8 cellular contexts compared by ENCODE assay signal in the genomic region with DNA sequence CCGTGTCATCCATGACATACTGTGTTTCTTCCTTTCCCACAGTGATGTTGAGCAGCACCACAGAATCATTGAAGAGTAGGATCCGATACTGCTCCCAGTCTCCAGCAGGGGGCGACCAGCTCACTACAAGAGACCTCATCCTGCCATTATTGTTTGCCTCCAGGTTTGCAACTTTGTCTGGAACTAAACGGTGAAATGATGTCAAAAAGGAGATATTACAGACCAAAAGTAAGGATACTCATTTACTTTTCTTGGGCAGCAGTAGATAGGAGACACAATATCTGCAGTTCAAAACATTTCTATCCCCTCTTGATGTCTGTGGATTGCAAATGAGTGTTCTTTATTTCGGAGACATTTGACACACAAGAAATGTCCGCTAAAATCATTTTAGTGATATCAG. TPM values are rescaled to one million over a fixed set of nuclear protein-coding genes. Genes with fewer than 3 reads are reported as not detected.
A peak's percentile ranks its signal among the peaks of the same experiment; 100 is the strongest.
DNase-seq lines count a peak whose midpoint lies in the region; ATAC-seq and TF ChIP-seq lines count a peak whose summit lies in the region.

No MANE protein-coding gene starts in this region.

- H3K36me3 ChIP-seq in WERI-Rb-1: no peaks in the 10 kb centered on the region

- peaks cover 31% of the 10 kb centered on the region for H3K27me3 Mint-ChIP-seq in central memory CD8-positive, alpha-beta T cell

- H3K27ac ChIP-seq in WERI-Rb-1: no peak overlapping the region

- H3K9me3 Mint-ChIP-seq in central memory CD8-positive, alpha-beta T cell: no peaks in the 10 kb centered on the region

- H3K4me3 ChIP-seq in WERI-Rb-1 (ENCODE audit: low read depth, low read length): no peak overlapping the region

- H3K4me3 Mint-ChIP-seq in central memory CD8-positive, alpha-beta T cell: no peak overlapping the region

- DNase-seq in activated CD4-positive, CD25-positive, alpha-beta regulatory T cell (lab: John Stamatoyannopoulos, UW): peak in 3 of 4 experiments; percentile 4 to 20 (median 11)
- DNase-seq in NCI-H187 (lab: John Stamatoyannopoulos, UW): peak; percentile 37 to 69
- peak; percentile 71 for DNase-seq in WERI-Rb-1
- DNase-seq in central memory CD8-positive, alpha-beta T cell (ENCODE audit: low spot score in 2 of 2): no peak
- DNase-seq in left lobe of liver (ENCODE audit: low spot score): peak; percentile 61
- DNase-seq in stimulated activated CD4-positive, alpha-beta T cell treated with anti-CD3 and anti-CD28 coated beads, Interleukin-4, amount 100 ng/mL, for 4 hours: peak; percentile 14 to 39

- ATAC-seq in activated CD4-positive, CD25-positive, alpha-beta regulatory T cell treated with anti-CD3 and anti-CD28 coated beads, Interleukin-2, amount 50 U/mL, for 24 hours: no peak
- ATAC-seq in HG02885 (IDR thresholded peaks at IDR 0.05; ENCODE audit: poor library complexity, unreplicated experiment) (peak; percentile 97), left lobe of liver (peak; percentile 94)
- ATAC-seq in central memory CD8-positive, alpha-beta T cell (replicated peaks; ENCODE audit: extremely low read depth, poor library complexity, severe bottlenecking): peak; percentile 36

- no peaks in the 10 kb centered on the region for H3K27me3 ChIP-seq in WERI-Rb-1 (ENCODE audit: insufficient read depth, low read depth, severe bottlenecking)

- peak; percentile 85 for TF ChIP-seq CTCF in WERI-Rb-1 (IDR thresholded peaks at IDR 0.05; ENCODE audit: low read depth, low read length)

- H3K9me3 ChIP-seq in WERI-Rb-1 (ENCODE audit: severe bottlenecking): no peaks in the 10 kb centered on the region

- no peaks in the 10 kb centered on the region for H3K4me1 Mint-ChIP-seq in central memory CD8-positive, alpha-beta T cell

- no peaks in the 10 kb centered on the region for H3K36me3 Mint-ChIP-seq in central memory CD8-positive, alpha-beta T cell (ENCODE audit: insufficient read depth)

- H3K27ac Mint-ChIP-seq in central memory CD8-positive, alpha-beta T cell (ENCODE audit: low read depth): no peak overlapping the region

RNA-seq across cellular contexts. Expression of a gene that starts 47.2 kb away (rescaled TPM):
- total RNA-seq in left lobe of liver: 14.6 TPM

Comparison
In these comparisons a context has a peak if more than half of its experiments do, and no peak if none do; other contexts are left out.
1. DNase-seq: peak in activated CD4-positive, CD25-positive, alpha-beta regulatory T cell (3 of 4), NCI-H187 (2 of 2), WERI-Rb-1 (single experiment), left lobe of liver (single experiment) and stimulated activated CD4-positive, alpha-beta T cell treated with anti-CD3 and anti-CD28 coated beads, Interleukin-4, amount 100 ng/mL, for 4 hours (2 of 2); none in central memory CD8-positive, alpha-beta T cell (0 of 2).
2. ATAC-seq: peak in HG02885 (single experiment), central memory CD8-positive, alpha-beta T cell (single experiment) and left lobe of liver (single experiment); none in activated CD4-positive, CD25-positive, alpha-beta regulatory T cell treated with anti-CD3 and anti-CD28 coated beads, Interleukin-2, amount 50 U/mL, for 24 hours (0 of 2).